1 cellular context compared by ENCODE assay signal in the genomic region with DNA sequence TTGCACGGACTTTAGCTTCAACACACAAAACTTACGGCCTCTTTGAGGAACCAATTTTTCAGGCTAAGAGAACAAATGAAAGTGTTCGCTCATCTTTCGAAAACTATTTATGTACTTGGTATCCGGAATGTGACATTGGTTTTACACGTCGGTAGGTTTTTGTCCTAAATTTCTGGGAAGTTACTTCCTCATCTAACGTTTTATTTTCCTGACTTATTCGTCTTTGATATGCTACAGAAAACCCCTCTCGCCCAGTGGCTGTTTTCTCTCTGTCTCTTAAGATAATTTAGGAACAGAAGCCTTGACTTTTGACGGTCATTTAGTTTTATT.
TF ChIP-seq lines count a peak whose summit lies in the region.

No MANE protein-coding gene starts in this region.

TF ChIP-seq in IMR-90, 13 proteins besides CTCF, POLR2A, EP300 and RAD21 (continued from another document):
- TF ChIP-seq, protein P1, sequence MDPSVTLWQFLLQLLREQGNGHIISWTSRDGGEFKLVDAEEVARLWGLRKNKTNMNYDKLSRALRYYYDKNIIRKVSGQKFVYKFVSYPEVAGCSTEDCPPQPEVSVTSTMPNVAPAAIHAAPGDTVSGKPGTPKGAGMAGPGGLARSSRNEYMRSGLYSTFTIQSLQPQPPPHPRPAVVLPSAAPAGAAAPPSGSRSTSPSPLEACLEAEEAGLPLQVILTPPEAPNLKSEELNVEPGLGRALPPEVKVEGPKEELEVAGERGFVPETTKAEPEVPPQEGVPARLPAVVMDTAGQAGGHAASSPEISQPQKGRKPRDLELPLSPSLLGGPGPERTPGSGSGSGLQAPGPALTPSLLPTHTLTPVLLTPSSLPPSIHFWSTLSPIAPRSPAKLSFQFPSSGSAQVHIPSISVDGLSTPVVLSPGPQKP (IDR thresholded peaks at IDR 0.05; ENCODE audit: borderline replicate concordance, low read depth, low read length): no peak
- TF ChIP-seq MAZ (IDR thresholded peaks at IDR 0.05; ENCODE audit: borderline replicate concordance, low read depth, low read length) (no peak), SMC3 (IDR thresholded peaks at IDR 0.05; ENCODE audit: low read depth, low read length) (no peak), MXI1 (IDR thresholded peaks at IDR 0.05; ENCODE audit: borderline replicate concordance, low read depth, low read length) (no peak), NFE2L2 (IDR thresholded peaks at IDR 0.05; ENCODE audit: low read depth, low read length) (no peak), FOS (IDR thresholded peaks at IDR 0.05; ENCODE audit: low read depth, low read length) (no peak), CEBPB (IDR thresholded peaks at IDR 0.05; ENCODE audit: low read depth, low read length) (no peak)
TF ChIP-seq in IMR-90: peak in this region for 0.
